11 cellular contexts compared by ENCODE assay signal in genomic region chr2:230230087-230230486, GRCh38. TPM values are rescaled to one million over a fixed set of nuclear protein-coding genes. Genes with fewer than 3 reads are reported as not detected.
DNase-seq lines count a peak whose midpoint lies in the region; ATAC-seq and TF ChIP-seq lines count a peak whose summit lies in the region.
"Had no signal": no experiment of that assay in that cellular context is flagged by ENCODE, and none has a peak within 500 bp of the region (broad histone marks: within the 10 kb centered on the region; RNA-seq: fewer than 3 reads in every experiment).

No MANE protein-coding gene starts in this region.

- no peaks in the 10 kb centered on the region for H3K27me3 ChIP-seq in AG04450 (ENCODE audit: control insufficient read depth, insufficient read depth, low read length)
- no peaks in the 10 kb centered on the region for H3K27me3 ChIP-seq in osteoblast (ENCODE audit: insufficient read depth, low read length)

- CTCF ChIA-PET in AG04450 (lab: Charles Lee) (no interaction called here), WTC11 (lab: Charles Lee) (no interaction called here)

- no peak overlapping the region for H3K4me3 Mint-ChIP-seq in WTC11

- TF ChIP-seq CTCF in AG04450 (IDR thresholded peaks at IDR 0.05; ENCODE audit: low read depth, low read length) (no peak), WTC11 (IDR thresholded peaks at IDR 0.05) (no peak), fibroblast of the aortic adventitia (IDR thresholded peaks at IDR 0.05; ENCODE audit: insufficient read depth, low read length) (no peak), osteoblast (IDR thresholded peaks at IDR 0.05; ENCODE audit: extremely low read depth, low read depth, low read length) (no peak)

- peaks cover 3% of the 10 kb centered on the region; the same call in 1 of the 2 replicates for H3K27me3 Mint-ChIP-seq in WTC11 (ENCODE audit: low read depth)

- ATAC-seq in WTC11, result peak; percentile 77
- no peak for ATAC-seq in GM19324 (IDR thresholded peaks at IDR 0.05; ENCODE audit: low FRiP score, unreplicated experiment)
- ATAC-seq in GM18505 (IDR thresholded peaks at IDR 0.05; ENCODE audit: unreplicated experiment), result no peak

- H3K27ac Mint-ChIP-seq in WTC11, result peak overlapping the region; percentile 37; the same call in 1 of the 2 replicates

- H3K27ac ChIP-seq in AG04450 (ENCODE audit: low read depth, low read length) (peak overlapping the region; percentile 40), osteoblast (ENCODE audit: low read depth, low read length) (no peak overlapping the region)
- H3K27ac ChIP-seq: parathyroid adenoma had no signal

- POLR2A ChIA-PET in AG04450 (lab: Yijun Ruan, JAX) (interaction anchor here (0.6 kb wide), 1 partner anchor 10 kb away, joined by 3 read pairs; no protein-coding TSS in a partner anchor), WTC11 (lab: Charles Lee) (no interaction called here)

- H3K4me1 ChIP-seq in osteoblast (ENCODE audit: insufficient read depth, low read length), result peaks cover 2% of the 10 kb centered on the region
- H3K4me1 ChIP-seq: parathyroid adenoma had no signal

- H3K4me1 Mint-ChIP-seq in WTC11, result peaks cover 14% of the 10 kb centered on the region

- H3K4me2 ChIP-seq in osteoblast (ENCODE audit: insufficient read depth, low read length), result no peak overlapping the region

- peaks cover 18% of the 10 kb centered on the region for H3K36me3 Mint-ChIP-seq in WTC11

- no peak overlapping the region for H2AFZ ChIP-seq in osteoblast (ENCODE audit: low read length)
- H2AFZ ChIP-seq: parathyroid adenoma had no signal

- H3K79me2 ChIP-seq in osteoblast (ENCODE audit: insufficient read depth, low read length), result no peaks in the 10 kb centered on the region
- H3K79me2 ChIP-seq: parathyroid adenoma had no signal

- no peaks in the 10 kb centered on the region for H4K20me1 ChIP-seq in osteoblast (ENCODE audit: insufficient read depth, low read length)

- H3K9me3 Mint-ChIP-seq in WTC11, result peaks cover 18% of the 10 kb centered on the region

- no peak for TF ChIP-seq POLR2A in GM18505 (IDR thresholded peaks at IDR 0.05; ENCODE audit: borderline replicate concordance, extremely low read depth, insufficient read depth, insufficient read length)

- H3K4me3 ChIP-seq in AG04450 (ENCODE audit: low read depth, low read length) (no peak overlapping the region), fibroblast of the aortic adventitia (ENCODE audit: low read depth, low read length) (no peak overlapping the region), osteoblast (ENCODE audit: insufficient read depth, low read length) (no peak overlapping the region)

- no peaks in the 10 kb centered on the region; the same call in 1 of the 2 replicates for H3K9me3 ChIP-seq in AG04450 (ENCODE audit: control insufficient read depth, insufficient read depth, low read length)
- H3K9me3 ChIP-seq in osteoblast (ENCODE audit: low read depth, low read length), result no peaks in the 10 kb centered on the region

- no peaks in the 10 kb centered on the region for H3K36me3 ChIP-seq in osteoblast (ENCODE audit: insufficient read depth, low read length)

- DNase-seq in AG04450 (ENCODE audit: low read depth, low spot score) (peak; percentile 38), HCEC 1CT (peak; percentile 91), WTC11 (ENCODE audit: low spot score) (no peak), fibroblast of the aortic adventitia (ENCODE audit: low read depth) (peak; percentile 20), AG08395 (ENCODE audit: low spot score) (no peak), osteoblast (ENCODE audit: insufficient read length, low spot score, missing footprints) (no peak)
- DNase-seq: cortex of kidney, MV-4-11 had no signal

TF ChIP-seq in WTC11, 78 proteins besides CTCF, POLR2A, EP300 and RAD21:
- TF ChIP-seq FOXP1 (CRISPR knock-in tag; IDR thresholded peaks at IDR 0.05; ENCODE audit: borderline replicate concordance) (no peak), NFE2L1 (CRISPR knock-in tag; IDR thresholded peaks at IDR 0.05) (peak; percentile 87; the same call in 1 of the 2 replicates), NR1H2 (CRISPR knock-in tag; IDR thresholded peaks at IDR 0.05) (no peak), USF2 (CRISPR knock-in tag; IDR thresholded peaks at IDR 0.05) (peak; percentile 33; the same call in 1 of the 2 replicates)

RNA-seq across cellular contexts. Expression of gene SP140, which starts 4.6 kb away (rescaled TPM):
- 0.73 and 1.5 TPM in 2 replicates for polyA plus RNA-seq in AG04450 (2011; rRNA removed)
- 1.9 and 2.7 TPM in 2 replicates for polyA minus RNA-seq in AG04450 (2011; rRNA and poly(A)+ RNA removed)
- total RNA-seq in WTC11 (2021) (0.16 to 0.66 TPM (median 0.37 TPM) in 3 replicates), fibroblast of the aortic adventitia (ENCODE audit: low replicate concordance) (0.09 and 0.41 TPM in 2 replicates), osteoblast (under 0.01 and 0.36 TPM in 2 replicates)

RNA-seq across cellular contexts. Expression of gene SP110, which starts 10.3 kb away (rescaled TPM):
- polyA plus RNA-seq in AG04450 (2011; rRNA removed), result 7.8 and 8.2 TPM in 2 replicates
- 11.1 and 17.2 TPM in 2 replicates for polyA minus RNA-seq in AG04450 (2011; rRNA and poly(A)+ RNA removed)
- total RNA-seq in WTC11 (2021), result 4.2 to 5.7 TPM (median 4.9 TPM) in 3 replicates
- total RNA-seq in fibroblast of the aortic adventitia (ENCODE audit: low replicate concordance), result 21.0 and 46.0 TPM in 2 replicates
- 15.3 and 15.9 TPM in 2 replicates for total RNA-seq in osteoblast

Comparison
In these comparisons a context has a peak if more than half of its experiments do, and no peak if none do; other contexts are left out.
1. DNase-seq: peak in AG04450 (single experiment), HCEC 1CT (single experiment) and fibroblast of the aortic adventitia (single experiment); none in WTC11 (single experiment), AG08395 (single experiment) and osteoblast (single experiment).